In the genomic region with DNA sequence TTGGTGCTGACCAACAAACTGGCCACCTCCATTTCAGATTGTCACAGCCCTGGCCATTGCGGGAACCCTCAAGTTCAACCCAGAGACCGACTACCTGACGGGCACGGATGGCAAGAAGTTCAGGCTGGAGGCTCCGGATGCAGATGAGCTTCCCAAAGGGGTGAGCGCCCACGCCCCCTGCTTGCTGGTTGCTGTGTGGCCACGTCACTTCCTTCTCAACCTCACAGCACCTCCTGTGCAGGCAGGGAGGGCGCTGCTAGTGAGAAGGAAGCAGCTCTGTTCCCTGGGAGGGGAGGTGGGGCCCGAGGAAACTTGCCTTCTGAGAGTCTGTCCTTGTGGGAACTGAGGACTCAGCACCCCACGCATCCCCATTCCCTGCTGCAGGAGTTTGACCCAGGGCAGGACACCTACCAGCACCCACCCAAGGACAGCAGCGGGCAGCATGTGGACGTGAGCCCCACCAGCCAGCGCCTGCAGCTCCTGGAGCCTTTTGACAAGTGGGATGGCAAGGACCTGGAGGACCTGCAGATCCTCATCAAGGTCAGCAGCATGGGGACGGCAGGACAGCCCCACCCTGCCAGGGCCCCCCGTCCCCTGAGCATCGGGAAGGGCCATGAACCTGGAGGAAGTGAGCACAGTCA, we compare ENCODE assay signal across 8 cellular contexts. TPM values are rescaled to one million over a fixed set of nuclear protein-coding genes. Genes with fewer than 3 reads are reported as not detected.
A peak's percentile ranks its signal among the peaks of the same experiment; 100 is the strongest.
DNase-seq lines count a peak whose midpoint lies in the region; ATAC-seq and TF ChIP-seq lines count a peak whose summit lies in the region.

No MANE protein-coding gene starts in this region.

- H3K27ac Mint-ChIP-seq in activated CD8-positive, alpha-beta T cell treated with anti-CD3 and anti-CD28 coated beads, Interleukin-2, amount 10 ng/mL, durations not matched to agents 7 days and 5 days: peak overlapping the region; percentile 80

- peak overlapping the region; percentile 73 to 95 (median 88) for H3K27ac ChIP-seq in esophagus squamous epithelium

- H3K27me3 ChIP-seq in esophagus squamous epithelium: no peaks in the 10 kb centered on the region

- no peak for TF ChIP-seq POLR2A in esophagus squamous epithelium (IDR thresholded peaks at IDR 0.05)

- no peak overlapping the region for H3K4me3 ChIP-seq in esophagus squamous epithelium

- WGBS in esophagus squamous epithelium, 2 donors: 33 to 76% methylated on average over 1 to 12 of the region's 17 CpGs

- H3K9me3 ChIP-seq in esophagus squamous epithelium: no peaks in the 10 kb centered on the region

- H3K36me3 Mint-ChIP-seq in activated CD8-positive, alpha-beta T cell treated with anti-CD3 and anti-CD28 coated beads, Interleukin-2, amount 10 ng/mL, durations not matched to agents 7 days and 5 days (ENCODE audit: low read depth): peaks cover 32% of the 10 kb centered on the region

- ATAC-seq in activated CD8-positive, alpha-beta T cell treated with anti-CD3 and anti-CD28 coated beads, Interleukin-2, amount 10 ng/mL, durations not matched to agents 7 days and 5 days: peak; percentile 74
- no peak for ATAC-seq in HG03139 (IDR thresholded peaks at IDR 0.05; ENCODE audit: unreplicated experiment)
- no peak for ATAC-seq in HG02852 (IDR thresholded peaks at IDR 0.05; ENCODE audit: unreplicated experiment)

- H3K4me1 ChIP-seq in esophagus squamous epithelium: peaks cover 14 to 46% (median 33%) of the 10 kb centered on the region in 3 donors

- H3K4me3 Mint-ChIP-seq in activated CD8-positive, alpha-beta T cell treated with anti-CD3 and anti-CD28 coated beads, Interleukin-2, amount 10 ng/mL, durations not matched to agents 7 days and 5 days: no peak overlapping the region

- POLR2A ChIA-PET in activated CD8-positive, alpha-beta T cell treated with anti-CD3 and anti-CD28 coated beads, Interleukin-2, amount 10 ng/mL, durations not matched to agents 7 days and 5 days (lab: Charles Lee): interaction anchor here (0.9 kb wide), 1 partner anchor 57 kb away, joined by 5 read pairs; a partner anchor contains a TSS

- intact Hi-C loops in esophagus squamous epithelium (cut with DNase I): no loop called here

- DNase-seq in HCEC 1CT (peak; percentile 60), esophagus squamous epithelium (lab: John Stamatoyannopoulos, UW) (no peak), EL (no peak), NCI-H146 (lab: John Stamatoyannopoulos, UW) (no peak)
- DNase-seq in activated CD8-positive, alpha-beta T cell treated with anti-CD3 and anti-CD28 coated beads, Interleukin-2, amount 10 ng/mL, durations not matched to agents 7 days and 5 days: peak; percentile 84
- peak; percentile 42 to 52 for DNase-seq in stimulated activated CD4-positive, alpha-beta T cell treated with anti-CD3 and anti-CD28 coated beads, Interleukin-2, amount 100 ng/mL, for 48 hours

- peaks cover 34 to 100% (median 35%) of the 10 kb centered on the region in 3 donors for H3K36me3 ChIP-seq in esophagus squamous epithelium

- TF ChIP-seq CTCF in esophagus squamous epithelium (IDR thresholded peaks at IDR 0.05): no peak

- CTCF ChIA-PET in activated CD8-positive, alpha-beta T cell treated with anti-CD3 and anti-CD28 coated beads, Interleukin-2, amount 10 ng/mL, durations not matched to agents 7 days and 5 days (lab: Charles Lee): interaction anchor here (0.7 to 7.3 kb wide), 6 partner anchors 8 to 143 kb away, joined by 3 to 129 read pairs (median 4); a partner anchor contains a TSS

- H3K27me3 Mint-ChIP-seq in activated CD8-positive, alpha-beta T cell treated with anti-CD3 and anti-CD28 coated beads, Interleukin-2, amount 10 ng/mL, durations not matched to agents 7 days and 5 days (ENCODE audit: low read depth): no peaks in the 10 kb centered on the region

- H3K9me3 Mint-ChIP-seq in activated CD8-positive, alpha-beta T cell treated with anti-CD3 and anti-CD28 coated beads, Interleukin-2, amount 10 ng/mL, durations not matched to agents 7 days and 5 days (ENCODE audit: insufficient read depth): no peaks in the 10 kb centered on the region

- peaks cover 13% of the 10 kb centered on the region for H3K4me1 Mint-ChIP-seq in activated CD8-positive, alpha-beta T cell treated with anti-CD3 and anti-CD28 coated beads, Interleukin-2, amount 10 ng/mL, durations not matched to agents 7 days and 5 days (ENCODE audit: low read depth)

RNA-seq across cellular contexts. Expression of a gene that starts 19.3 kb away (rescaled TPM):
- 10 to 100 TPM; 31.3 to 31.9 TPM for total RNA-seq in activated CD8-positive, alpha-beta T cell treated with anti-CD3 and anti-CD28 coated beads, Interleukin-2, amount 10 ng/mL, durations not matched to agents 7 days and 5 days
- total RNA-seq in esophagus squamous epithelium: 10 to 100 TPM; 13.7 to 23.3 (median 16.1) TPM

RNA-seq across cellular contexts. Expression of a gene that starts 35.9 kb away (rescaled TPM):
- total RNA-seq in activated CD8-positive, alpha-beta T cell treated with anti-CD3 and anti-CD28 coated beads, Interleukin-2, amount 10 ng/mL, durations not matched to agents 7 days and 5 days: not detected
- 1 to 10 TPM in 2 of 4 donors, under 1 TPM in 2; 0.19 to 2.7 (median 0.73) TPM for total RNA-seq in esophagus squamous epithelium

RNA-seq across cellular contexts. Expression of a gene that starts 56.0 kb away (rescaled TPM):
- total RNA-seq in activated CD8-positive, alpha-beta T cell treated with anti-CD3 and anti-CD28 coated beads, Interleukin-2, amount 10 ng/mL, durations not matched to agents 7 days and 5 days: 10 to 100 TPM; 91.8 to 97.1 TPM
- 10 to 100 TPM; 83.7 to 90.4 (median 87.0) TPM for total RNA-seq in esophagus squamous epithelium

RNA-seq across cellular contexts. Expression of a gene that starts 56.4 kb away (rescaled TPM):
- total RNA-seq in activated CD8-positive, alpha-beta T cell treated with anti-CD3 and anti-CD28 coated beads, Interleukin-2, amount 10 ng/mL, durations not matched to agents 7 days and 5 days: 10 to 100 TPM; 58.8 to 62.1 TPM
- 10 to 100 TPM; 21.5 to 47.3 (median 41.5) TPM for total RNA-seq in esophagus squamous epithelium

Comparison
In these comparisons a context has a peak if more than half of its experiments do, and no peak if none do; other contexts are left out.
1. DNase-seq: peak in HCEC 1CT (single experiment), activated CD8-positive, alpha-beta T cell treated with anti-CD3 and anti-CD28 coated beads, Interleukin-2, amount 10 ng/mL, durations not matched to agents 7 days and 5 days (single experiment) and stimulated activated CD4-positive, alpha-beta T cell treated with anti-CD3 and anti-CD28 coated beads, Interleukin-2, amount 100 ng/mL, for 48 hours (2 of 2); none in esophagus squamous epithelium (single experiment), EL (single experiment) and NCI-H146 (single experiment).